26 cellular contexts compared by ENCODE assay signal in the genomic region with DNA sequence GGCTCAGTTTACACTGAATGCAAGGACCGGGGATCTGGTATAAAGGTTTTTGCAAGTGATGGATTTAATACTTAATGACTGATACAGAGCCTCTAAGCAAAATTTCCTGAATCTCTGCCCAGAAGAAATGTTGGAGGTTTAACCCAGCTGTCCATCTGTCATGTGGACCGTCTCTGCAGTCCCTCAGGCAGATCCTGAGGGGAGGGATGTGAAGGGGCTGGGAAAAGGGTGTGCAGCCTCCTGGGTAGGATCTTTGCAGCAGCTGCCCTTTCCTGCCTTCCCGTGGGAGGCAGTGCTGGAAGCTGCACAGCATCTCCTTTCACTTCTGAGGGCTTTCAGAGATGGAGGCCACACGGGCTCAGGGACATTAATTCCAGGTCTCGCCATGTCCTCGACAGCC.
"Had no signal": no experiment of that assay in that cellular context is flagged by ENCODE, and none has a peak within 500 bp of the region (broad histone marks: within the 10 kb centered on the region; RNA-seq: fewer than 3 reads in every experiment).

No MANE protein-coding gene starts in this region.

- DNase-seq: activated CD4-positive, alpha-beta memory T cell treated with anti-CD3 and anti-CD28 coated beads for 36 hours; activated CD4-positive, alpha-beta T cell treated with anti-CD3 and anti-CD28 coated beads, Interleukin-2, amount 10 ng/mL, durations not matched to agents 7 days and 5 days; activated CD4-positive, CD25-positive, alpha-beta regulatory T cell; activated CD8-positive, alpha-beta memory T cell treated with anti-CD3 and anti-CD28 coated beads for 24 hours; activated effector memory CD4-positive, alpha-beta T cell treated with anti-CD3 and anti-CD28 coated beads, Interleukin-2, amount 50 U/mL, for 16 hours; activated naive CD4-positive, alpha-beta T cell treated with Interleukin-2 at 50 U/mL for 16 hours; activated naive CD8-positive, alpha-beta T cell treated with anti-CD3 and anti-CD28 coated beads, Interleukin-2, amount 50 U/mL, for 24 hours; activated T-cell treated with anti-CD3 and anti-CD28 coated beads, Interleukin-2, amount 50 U/mL, for 4 hours; amniotic stem cell; body of pancreas; central memory CD4-positive, alpha-beta T cell; KG1; MG63; MV-4-11; NCI-H1417 treated with DMSO at 0.1 percent for 48 hours; NCI-H187; NCI-H2081; NCI-H226; NCI-H510A treated with DMSO at 0.1 percent for 48 hours; NCI-H748 treated with DMSO at 0.1 percent for 48 hours; SHP77 treated with DMSO at 0.1 percent for 48 hours; T-helper 17 cell; T1000 had no signal

- H3K36me3 Mint-ChIP-seq: activated CD4-positive, alpha-beta memory T cell treated with anti-CD3 and anti-CD28 coated beads for 36 hours; activated naive CD4-positive, alpha-beta T cell treated with anti-CD3 and anti-CD28 coated beads, Interleukin-2, amount 50 U/mL, for 72 hours; IgD-negative memory B cell had no signal

- H3K27ac Mint-ChIP-seq: activated CD4-positive, alpha-beta memory T cell treated with anti-CD3 and anti-CD28 coated beads for 36 hours; activated CD4-positive, alpha-beta T cell treated with anti-CD3 and anti-CD28 coated beads, Interleukin-2, amount 10 ng/mL, durations not matched to agents 7 days and 5 days; activated naive CD4-positive, alpha-beta T cell treated with anti-CD3 and anti-CD28 coated beads, Interleukin-2, amount 50 U/mL, for 72 hours; activated naive CD8-positive, alpha-beta T cell treated with anti-CD3 and anti-CD28 coated beads, Interleukin-2, amount 50 U/mL, for 24 hours; IgD-negative memory B cell; T-helper 17 cell had no signal

- H3K9me3 Mint-ChIP-seq: activated CD4-positive, alpha-beta memory T cell treated with anti-CD3 and anti-CD28 coated beads for 36 hours; activated naive CD8-positive, alpha-beta T cell treated with anti-CD3 and anti-CD28 coated beads, Interleukin-2, amount 50 U/mL, for 24 hours had no signal

- ATAC-seq: activated naive CD4-positive, alpha-beta T cell treated with anti-CD3 and anti-CD28 coated beads, Interleukin-2, amount 50 U/mL, for 72 hours; activated naive CD8-positive, alpha-beta T cell treated with anti-CD3 and anti-CD28 coated beads, Interleukin-2, amount 50 U/mL, for 24 hours; activated T-cell treated with anti-CD3 and anti-CD28 coated beads, Interleukin-2, amount 50 U/mL, for 4 hours; body of pancreas; Panc1; T-helper 17 cell had no signal

- H3K27me3 Mint-ChIP-seq: activated CD4-positive, alpha-beta memory T cell treated with anti-CD3 and anti-CD28 coated beads for 36 hours; activated CD4-positive, alpha-beta T cell treated with anti-CD3 and anti-CD28 coated beads, Interleukin-2, amount 10 ng/mL, durations not matched to agents 7 days and 5 days; activated naive CD8-positive, alpha-beta T cell treated with anti-CD3 and anti-CD28 coated beads, Interleukin-2, amount 50 U/mL, for 24 hours; IgD-negative memory B cell; T-helper 17 cell had no signal

- H3K4me3 Mint-ChIP-seq: activated CD4-positive, alpha-beta memory T cell treated with anti-CD3 and anti-CD28 coated beads for 36 hours; activated CD4-positive, alpha-beta T cell treated with anti-CD3 and anti-CD28 coated beads, Interleukin-2, amount 10 ng/mL, durations not matched to agents 7 days and 5 days; activated naive CD8-positive, alpha-beta T cell treated with anti-CD3 and anti-CD28 coated beads, Interleukin-2, amount 50 U/mL, for 24 hours; activated T-cell treated with anti-CD3 and anti-CD28 coated beads, Interleukin-2, amount 50 U/mL, for 4 hours; IgD-negative memory B cell; T-helper 17 cell had no signal

- H3K4me1 Mint-ChIP-seq: activated CD4-positive, alpha-beta T cell treated with anti-CD3 and anti-CD28 coated beads, Interleukin-2, amount 10 ng/mL, durations not matched to agents 7 days and 5 days; activated naive CD8-positive, alpha-beta T cell treated with anti-CD3 and anti-CD28 coated beads, Interleukin-2, amount 50 U/mL, for 24 hours; IgD-negative memory B cell; T-helper 17 cell had no signal
